ENCODE assay signal across 11 cellular contexts in genomic region chr10:110818311-110819257, GRCh38. TPM values are rescaled to one million over a fixed set of nuclear protein-coding genes. Genes with fewer than 3 reads are reported as not detected.
A peak's percentile ranks its signal among the peaks of the same experiment; 100 is the strongest.
DNase-seq lines count a peak whose midpoint lies in the region; ATAC-seq and TF ChIP-seq lines count a peak whose summit lies in the region.
"Had no signal": no experiment of that assay in that cellular context is flagged by ENCODE, and none has a peak within 500 bp of the region (broad histone marks: within the 10 kb centered on the region; RNA-seq: fewer than 3 reads in every experiment).

No MANE protein-coding gene starts in this region.

- intact Hi-C loops in transverse colon (cut with DNase I; ENCODE audit: low total_unique reads), result no loop called here

- H3K4me3 ChIP-seq in mucosa of rectum (ENCODE audit: low read length in 2 of 2) (no peak overlapping the region), transverse colon (no peak overlapping the region)

- TF ChIP-seq CTCF in transverse colon (IDR thresholded peaks at IDR 0.05), result no peak

- peaks cover 16% of the 10 kb centered on the region for H3K4me1 Mint-ChIP-seq in T-helper 17 cell

- no peak for ATAC-seq in T-helper 17 cell
- no peak for ATAC-seq in HG02981 (IDR thresholded peaks at IDR 0.05; ENCODE audit: unreplicated experiment)

- H3K36me3 ChIP-seq in mucosa of rectum (ENCODE audit: control insufficient read depth in 2 of 2, insufficient read depth in 2 of 2, low read length in 2 of 2), result no peaks in the 10 kb centered on the region
- H3K36me3 ChIP-seq in transverse colon, result no peaks in the 10 kb centered on the region

- H3K27me3 Mint-ChIP-seq in T-helper 17 cell, result no peaks in the 10 kb centered on the region

- WGBS in transverse colon (ENCODE audit: low coverage in 1 of 2), 2 donors, result 75 to 80% methylated on average over 2 to 8 of the region's 8 CpGs

- TF ChIP-seq EP300 in transverse colon (IDR thresholded peaks at IDR 0.05; ENCODE audit: low read depth), result no peak

- no peaks in the 10 kb centered on the region for H3K27me3 ChIP-seq in mucosa of rectum (ENCODE audit: control insufficient read depth in 2 of 2, insufficient read depth in 2 of 2, low read length in 2 of 2)
- H3K27me3 ChIP-seq in transverse colon, result no peaks in the 10 kb centered on the region

- no peak overlapping the region for H3K4me3 Mint-ChIP-seq in T-helper 17 cell

- H3K27ac ChIP-seq in cingulate gyrus (ENCODE audit: low read depth, low read length), result peak overlapping the region; percentile 24
- peak overlapping the region; percentile 82 to 85 for H3K27ac ChIP-seq in mucosa of rectum (ENCODE audit: low read depth in 2 of 2, low read length in 2 of 2)
- peak overlapping the region; percentile 80 to 87 (median 83) for H3K27ac ChIP-seq in transverse colon

- no peak overlapping the region for H3K27ac Mint-ChIP-seq in T-helper 17 cell

- H3K9ac ChIP-seq in mucosa of rectum (ENCODE audit: low read depth in 1 of 2, low read length in 2 of 2), result peak overlapping the region; percentile 48 to 52

- TF ChIP-seq POLR2A in transverse colon (IDR thresholded peaks at IDR 0.05), result no peak

- H3K9me3 ChIP-seq in mucosa of rectum (ENCODE audit: control insufficient read depth in 2 of 2, low read length in 2 of 2) (no peaks in the 10 kb centered on the region), transverse colon (no peaks in the 10 kb centered on the region), T-helper 17 cell (ENCODE audit: control insufficient read depth, low read length, poor library complexity, severe bottlenecking) (no peaks in the 10 kb centered on the region)

- H3K4me1 ChIP-seq in mucosa of rectum (ENCODE audit: control insufficient read depth in 2 of 2, insufficient read depth in 2 of 2, low read length in 2 of 2) (peaks cover 13 to 41% of the 10 kb centered on the region in 2 donors), transverse colon (peaks cover 37 to 57% (median 49%) of the 10 kb centered on the region in 4 donors)

- in situ Hi-C loops in transverse colon (cut with MboI; ENCODE audit: low pct_ligation_motif_present in 1 of 4, low pct_unique_long_range_greater_than_20kb in 1 of 4, low sequenced_read_pairs in 3 of 4), result no loop called here

- H3K36me3 Mint-ChIP-seq in T-helper 17 cell (ENCODE audit: low read depth), result no peaks in the 10 kb centered on the region

- DNase-seq in NCI-H2029 (lab: John Stamatoyannopoulos, UW) (peak; percentile 16), NCI-H2029 treated with DMSO at 0.1 percent for 48 hours (lab: John Stamatoyannopoulos, UW) (no peak), transverse colon (peak; percentile 80), T-helper 17 cell (no peak), NCI-H2107 (lab: John Stamatoyannopoulos, UW) (no peak)
- DNase-seq: 8988T, amniotic stem cell, NCI-H345 had no signal

RNA-seq across cellular contexts. Expression of gene PDCD4, which starts 53.1 kb away (rescaled TPM):
- total RNA-seq in transverse colon (100 to 1,000 TPM in 3 of 4 donors, 10 to 100 TPM in 1; 98.3 to 724 (median 511) TPM), T-helper 17 cell (100 to 1,000 TPM; 307 TPM)

Comparison
In these comparisons a context has a peak if more than half of its experiments do, and no peak if none do; other contexts are left out.
1. DNase-seq: peak in NCI-H2029 (single experiment) and transverse colon (single experiment); none in NCI-H2029 treated with DMSO at 0.1 percent for 48 hours (single experiment), T-helper 17 cell (0 of 3) and NCI-H2107 (single experiment).
2. H3K27ac ChIP-seq: peak in every context shown above with its lines; median percentile 84 in mucosa of rectum; 83 in transverse colon; 24 in cingulate gyrus.